27 cellular contexts compared by ENCODE assay signal in genomic region chr5:154412925-154413324, GRCh38.
"Had no signal": no experiment of that assay in that cellular context is flagged by ENCODE, and none has a peak within 500 bp of the region (broad histone marks: within the 10 kb centered on the region; RNA-seq: fewer than 3 reads in every experiment).

No MANE protein-coding gene starts in this region.

- DNase-seq: hippocampal formation; kidney; left colon; left lung; lower lobe of right lung; mammary epithelial cell; mesenchymal stem cell; naive thymus-derived CD8-positive, alpha-beta T cell; ovary; right lobe of liver; stimulated activated CD4-positive, alpha-beta T cell treated with anti-CD3 and anti-CD28 coated beads, Interleukin-1b, Interleukin-23, amount 100 ng/mL, for 48 hours; stimulated activated CD4-positive, alpha-beta T cell treated with anti-CD3 and anti-CD28 coated beads, Interleukin-2, amount 100 ng/mL, for 48 hours; stimulated activated CD4-positive, alpha-beta T cell treated with anti-CD3 and anti-CD28 coated beads, Interleukin-4, amount 100 ng/mL, for 4 hours; stimulated activated CD8-positive, alpha-beta memory T cell treated with anti-CD3 and anti-CD28 coated beads, Interleukin-4, amount 100 ng/mL, for 48 hours; stimulated activated naive B cell treated with anti-CD40 and anti-IgM and Interleukin-4, amounts not matched to agents 10 μg/mL and 1 μg/mL and 100 μg/mL, for 72 hours; stimulated activated naive CD8-positive, alpha-beta T cell treated with anti-CD3 and anti-CD28 coated beads, Interleukin-15, Interleukin-2, amounts not matched to agents 100 U/mL and 50 U/mL, for 24 hours; stomach; testis; thyroid gland; transverse colon; upper lobe of left lung had no signal

- H3K36me3 ChIP-seq: neural progenitor cell, ovary, transverse colon had no signal

- ATAC-seq: left colon; left lung; lower lobe of right lung; naive thymus-derived CD8-positive, alpha-beta T cell; right lobe of liver; stimulated activated naive B cell treated with anti-CD40 and anti-IgM and Interleukin-4, amounts not matched to agents 10 μg/mL and 1 μg/mL and 100 μg/mL, for 72 hours; stimulated activated naive CD8-positive, alpha-beta T cell treated with anti-CD3 and anti-CD28 coated beads, Interleukin-15, Interleukin-2, amounts not matched to agents 100 U/mL and 50 U/mL, for 24 hours had no signal

- H3K27ac Mint-ChIP-seq: nephron; neural progenitor cell; progenitor cell of endocrine pancreas; stimulated activated naive B cell treated with anti-CD40 and anti-IgM and Interleukin-4, amounts not matched to agents 10 μg/mL and 1 μg/mL and 100 μg/mL, for 72 hours had no signal

- H3K27me3 Mint-ChIP-seq: naive thymus-derived CD8-positive, alpha-beta T cell; progenitor cell of endocrine pancreas; stimulated activated naive B cell treated with anti-CD40 and anti-IgM and Interleukin-4, amounts not matched to agents 10 μg/mL and 1 μg/mL and 100 μg/mL, for 72 hours had no signal

- FAIRE-seq: kidney had no signal

- H3K27me3 ChIP-seq: left lung, neural progenitor cell, ovary, right atrium auricular region, right lobe of liver, stomach, testis, thyroid gland, transverse colon, upper lobe of left lung, vagina had no signal

- H3K4me3 Mint-ChIP-seq: naive thymus-derived CD8-positive, alpha-beta T cell; nephron; neural progenitor cell; stimulated activated naive B cell treated with anti-CD40 and anti-IgM and Interleukin-4, amounts not matched to agents 10 μg/mL and 1 μg/mL and 100 μg/mL, for 72 hours had no signal

- H3K9me3 Mint-ChIP-seq: naive thymus-derived CD8-positive, alpha-beta T cell; nephron; neural progenitor cell; stimulated activated naive B cell treated with anti-CD40 and anti-IgM and Interleukin-4, amounts not matched to agents 10 μg/mL and 1 μg/mL and 100 μg/mL, for 72 hours had no signal

- H3K4me1 Mint-ChIP-seq: nephron, neural progenitor cell had no signal

- H3K4me3 ChIP-seq: left lung, lower lobe of right lung, neural progenitor cell, ovary, right atrium auricular region, right lobe of liver, smooth muscle cell, stomach, testis, thyroid gland, transverse colon, upper lobe of left lung, vagina had no signal
